ENCODE assay signal across 8 cellular contexts in the genomic region with DNA sequence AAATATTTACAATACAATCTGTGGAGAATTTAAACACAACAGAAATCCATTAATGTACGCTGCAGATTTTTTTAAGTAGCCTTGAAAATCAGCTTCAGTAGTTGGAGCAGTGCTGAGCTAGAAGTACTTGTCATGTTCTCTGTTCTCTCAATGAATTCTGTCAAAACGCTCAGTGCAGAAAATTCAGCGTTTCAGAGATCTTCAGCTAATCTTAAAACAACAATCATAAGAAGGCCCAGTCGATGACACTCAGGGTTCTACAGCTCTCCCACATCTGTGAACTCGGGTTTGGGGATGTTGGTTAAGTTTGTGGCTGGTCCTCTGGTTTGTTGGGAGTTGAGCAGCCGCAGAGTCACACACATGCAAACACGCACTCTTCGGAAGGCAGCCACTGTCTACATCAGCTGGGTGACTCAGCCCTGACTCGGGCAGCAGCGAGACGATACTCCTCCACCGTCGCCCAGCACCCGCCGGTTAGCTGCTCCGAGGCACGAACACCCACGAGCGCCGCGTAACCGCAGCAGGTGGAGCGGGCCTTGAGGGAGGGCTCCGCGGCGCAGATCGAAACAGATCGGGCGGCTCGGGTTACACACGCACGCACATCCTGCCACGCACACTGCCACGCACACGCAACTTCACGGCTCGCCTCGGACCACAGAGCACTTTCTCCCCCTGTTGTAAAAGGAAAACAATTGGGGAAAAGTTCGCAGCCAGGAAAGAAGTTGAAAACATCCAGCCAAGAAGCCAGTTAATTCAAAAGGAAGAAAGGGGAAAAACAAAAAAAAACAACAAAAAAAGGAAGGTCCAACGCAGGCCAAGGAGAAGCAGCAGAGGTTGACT.
DNase-seq lines count a peak whose midpoint lies in the region; ATAC-seq and TF ChIP-seq lines count a peak whose summit lies in the region.

No MANE protein-coding gene starts in this region.

- TF ChIP-seq CTCF in BJ (IDR thresholded peaks at IDR 0.05; ENCODE audit: insufficient read depth, low read depth, low read length) (no peak), GM20000 (IDR thresholded peaks at IDR 0.05; ENCODE audit: extremely low read depth, missing control alignments) (no peak)

- no peaks in the 10 kb centered on the region for H3K27me3 ChIP-seq in BJ (ENCODE audit: control insufficient read depth, insufficient read depth, low read length)

- ATAC-seq in sciatic nerve = peak; percentile 59
- no peak for ATAC-seq in HG03280 (IDR thresholded peaks at IDR 0.05; ENCODE audit: unreplicated experiment)

- intact Hi-C loops in sciatic nerve (cut with DNase I) = no loop called here

- DNase-seq in BJ (ENCODE audit: low read depth) = peak; percentile 80
- peak; percentile 91 for DNase-seq in GM20000 (ENCODE audit: low spot score)
- peak; percentile 61 to 73 for DNase-seq in Kasumi-1 (lab: John Stamatoyannopoulos, UW)
- peak; percentile 47 to 97 (median 86) for DNase-seq in T-helper 2 cell
- DNase-seq in amniotic stem cell (lab: John Stamatoyannopoulos, UW) = peak; percentile 90
- DNase-seq in hepatic stellate cell (ENCODE audit: low spot score) = peak; percentile 95
- DNase-seq in sciatic nerve (ENCODE audit: low spot score) = peak; percentile 79

- CTCF ChIA-PET in BJ (lab: Yijun Ruan, JAX) = interaction anchor here (0.9 to 3.9 kb wide), 8 partner anchors 42 to 1044 kb away, joined by 3 to 21 read pairs (median 4); no protein-coding TSS in a partner anchor

- POLR2A ChIA-PET in BJ (lab: Charles Lee) = interaction anchor here (0.6 to 2.4 kb wide), 8 partner anchors 29 to 1417 kb away, joined by 3 to 13 read pairs (median 5); no protein-coding TSS in a partner anchor

- H3K4me3 ChIP-seq in BJ (ENCODE audit: low read depth, low read length) = peak overlapping the region; percentile 97

- peaks cover 7% of the 10 kb centered on the region for H3K36me3 ChIP-seq in BJ (ENCODE audit: control insufficient read depth, insufficient read depth, low read length)
